ENCODE assay signal across 9 cellular contexts in the genomic region with DNA sequence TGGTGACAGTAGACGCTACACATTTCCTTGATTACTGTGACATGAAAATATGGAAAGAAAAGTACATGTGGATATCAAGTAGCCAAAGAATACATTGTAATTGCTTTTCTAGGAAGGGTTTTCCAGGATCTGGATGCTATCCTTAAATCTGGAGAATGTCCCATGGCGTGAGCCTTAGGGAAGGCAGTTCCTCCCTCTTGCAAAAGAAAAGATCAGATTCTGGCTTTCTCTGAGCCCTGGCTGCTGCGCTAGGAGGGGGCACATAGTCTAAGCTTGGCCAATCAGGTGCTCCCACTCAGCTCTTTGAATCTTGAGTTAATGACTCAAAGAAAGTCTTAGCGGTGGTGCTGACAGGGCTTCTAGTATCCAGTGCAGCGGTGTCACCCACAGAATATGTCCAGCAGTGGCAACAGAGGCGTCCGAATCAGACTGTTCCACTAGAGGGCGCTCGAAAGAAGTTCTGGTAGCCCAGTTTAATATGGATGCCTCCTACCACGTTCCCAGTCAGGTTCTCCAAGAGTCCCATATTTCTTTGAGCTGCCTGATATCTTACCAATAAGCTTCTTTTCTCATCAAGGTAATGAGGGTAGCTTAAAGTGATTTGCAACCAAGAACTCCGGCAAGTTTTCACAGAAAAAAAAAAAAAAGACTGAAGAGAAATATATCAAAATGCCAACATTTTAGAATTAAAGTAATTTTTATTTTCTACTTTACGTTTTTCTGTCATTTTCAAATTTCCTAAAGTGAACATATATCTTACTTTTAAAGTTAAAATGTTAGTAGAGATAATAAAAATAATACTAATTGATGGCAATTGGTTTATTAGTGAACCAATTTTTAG.
DNase-seq lines count a peak whose midpoint lies in the region; ATAC-seq and TF ChIP-seq lines count a peak whose summit lies in the region.
"Had no signal": no experiment of that assay in that cellular context is flagged by ENCODE, and none has a peak within 500 bp of the region (broad histone marks: within the 10 kb centered on the region; RNA-seq: fewer than 3 reads in every experiment).

No MANE protein-coding gene starts in this region.

- no peaks in the 10 kb centered on the region for H3K4me1 ChIP-seq in foreskin keratinocyte
- no peaks in the 10 kb centered on the region for H3K4me1 ChIP-seq in ovary (ENCODE audit: insufficient read depth)
- H3K4me1 ChIP-seq in tibial nerve: no peaks in the 10 kb centered on the region

- H3K27me3 ChIP-seq in foreskin keratinocyte (no peaks in the 10 kb centered on the region), ovary (no peaks in the 10 kb centered on the region), tibial nerve (peaks cover 0 to 5% of the 10 kb centered on the region in 2 donors)
- H3K27me3 ChIP-seq: neutrophil had no signal

- TF ChIP-seq EP300 in ovary (IDR thresholded peaks at IDR 0.05) (no peak), tibial nerve (IDR thresholded peaks at IDR 0.05) (no peak)

- 29 to 31% (median 30%) methylated on average over 12 of the region's 12 CpGs for WGBS in ovary, 3 donors
- 31 to 34% methylated on average over 12 of the region's 12 CpGs for WGBS in tibial nerve, 2 donors

- TF ChIP-seq CTCF in foreskin keratinocyte (conservative IDR thresholded peaks at IDR 0.05) (peak; percentile 69), ovary (IDR thresholded peaks at IDR 0.05) (no peak), tibial nerve (IDR thresholded peaks at IDR 0.05) (peak; percentile 18 to 58 (median 50))

- H3K4me3 ChIP-seq in ovary: no peak overlapping the region
- no peak overlapping the region for H3K4me3 ChIP-seq in tibial nerve

- intact Hi-C loops in ovary (cut with DNase I): no loop called here

- TF ChIP-seq POLR2A in ovary (IDR thresholded peaks at IDR 0.05) (no peak), tibial nerve (IDR thresholded peaks at IDR 0.05) (no peak)

- ATAC-seq in foreskin keratinocyte: peak; percentile 73

- H3K27ac ChIP-seq in foreskin keratinocyte: no peak overlapping the region
- H3K27ac ChIP-seq in ovary: no peak overlapping the region
- no peak overlapping the region for H3K27ac ChIP-seq in tibial nerve
- H3K27ac ChIP-seq: neutrophil had no signal

- H3K9me3 ChIP-seq in ovary (no peaks in the 10 kb centered on the region), tibial nerve (no peaks in the 10 kb centered on the region)
- H3K9me3 ChIP-seq: neutrophil had no signal

- no peaks in the 10 kb centered on the region for H3K36me3 ChIP-seq in ovary
- no peaks in the 10 kb centered on the region for H3K36me3 ChIP-seq in tibial nerve
- H3K36me3 ChIP-seq: neutrophil had no signal

- peak; percentile 18 for DNase-seq in NCI-H2171 treated with DMSO at 0.1 percent for 48 hours (lab: John Stamatoyannopoulos, UW)
- no peak for DNase-seq in NCI-H2171 (lab: John Stamatoyannopoulos, UW)
- peak; percentile 17 for DNase-seq in HuH-7 (ENCODE audit: low spot score)
- DNase-seq in RPMI7951 (ENCODE audit: low read depth): peak; percentile 70
- DNase-seq in activated T-helper 1 cell treated with anti-CD3 and anti-CD28 coated beads, Interleukin-2, amount 50 U/mL, for 16 hours (ENCODE audit: low read depth in 1 of 2, low spot score in 1 of 2): peak; percentile 16 to 26
- peak in 1 of 2 donors; percentile 44 for DNase-seq in foreskin keratinocyte
- DNase-seq in ovary: peak; percentile 12 to 44 (median 32)
- DNase-seq in tibial nerve (ENCODE audit: low spot score in 2 of 2): peak; percentile 43 to 84

Comparison
In these comparisons a context has a peak if more than half of its experiments do, and no peak if none do; other contexts are left out.
1. CTCF ChIP-seq: peak in foreskin keratinocyte (single experiment) and tibial nerve (5 of 5); none in ovary (0 of 3).